Comparison of ENCODE assay signal across 8 cellular contexts in genomic region chr19:46373573-46374359, GRCh38. TPM values are rescaled to one million over a fixed set of nuclear protein-coding genes. Genes with fewer than 3 reads are reported as not detected.
DNase-seq lines count a peak whose midpoint lies in the region; ATAC-seq and TF ChIP-seq lines count a peak whose summit lies in the region.

No MANE protein-coding gene starts in this region.

- no peak overlapping the region for H3K4me3 Mint-ChIP-seq in neural crest cell
- no peak overlapping the region for H3K4me3 Mint-ChIP-seq in activated naive CD4-positive, alpha-beta T cell treated with anti-CD3 and anti-CD28 coated beads for 36 hours
- no peak overlapping the region for H3K4me3 Mint-ChIP-seq in effector memory CD8-positive, alpha-beta T cell

- no peaks in the 10 kb centered on the region for H3K9me3 ChIP-seq in HCT116 (ENCODE audit: control insufficient read depth in 1 of 2, insufficient read depth in 1 of 2, low read depth in 1 of 2, low read length in 2 of 2)
- no peaks in the 10 kb centered on the region for H3K9me3 ChIP-seq in esophagus muscularis mucosa

- no peak for TF ChIP-seq CTCF in HCT116 (IDR thresholded peaks at IDR 0.05 in 2 of 3, conservative IDR thresholded peaks at IDR 0.05 in 1 of 3; ENCODE audit: borderline replicate concordance in 1 of 3, insufficient read depth in 1 of 3, low read depth in 2 of 3, low read length in 2 of 3)
- no peak for TF ChIP-seq CTCF in esophagus muscularis mucosa (IDR thresholded peaks at IDR 0.05)
- TF ChIP-seq CTCF in neural crest cell (conservative IDR thresholded peaks at IDR 0.05): no peak

- DNase-seq in HCT116 (ENCODE audit: low read depth, low spot score) (no peak), NCI-H774 (lab: John Stamatoyannopoulos, UW) (peak; percentile 95), esophagus muscularis mucosa (ENCODE audit: extremely low spot score) (no peak), neural crest cell (ENCODE audit: low read depth, low spot score) (no peak)
- DNase-seq in stimulated activated CD4-positive, alpha-beta T cell treated with anti-CD3 and anti-CD28 coated beads, Interleukin-2, amount 100 ng/mL, for 24 hours: no peak
- no peak for DNase-seq in activated naive CD4-positive, alpha-beta T cell treated with anti-CD3 and anti-CD28 coated beads for 36 hours
- DNase-seq in effector memory CD8-positive, alpha-beta T cell: no peak

- H3K4me1 ChIP-seq in HCT116 (ENCODE audit: control insufficient read depth in 1 of 2, insufficient read depth in 2 of 2, low read length in 2 of 2): peaks cover 24 to 34% of the 10 kb centered on the region in 2 experiments; a peak in 3 of 4 replicates
- H3K4me1 ChIP-seq in esophagus muscularis mucosa: peaks cover 34 to 56% (median 48%) of the 10 kb centered on the region in 4 donors

- H3K27me3 ChIP-seq in HCT116 (ENCODE audit: insufficient read depth, low read length) (no peaks in the 10 kb centered on the region), esophagus muscularis mucosa (no peaks in the 10 kb centered on the region)

- 0 out of 2 replicates have a peak, but pooled peaks cover 5% of the 10 kb centered on the region for H4K20me1 ChIP-seq in HCT116 (ENCODE audit: insufficient read depth)

- H3K27ac Mint-ChIP-seq in neural crest cell (ENCODE audit: unreplicated experiment): peak overlapping the region; percentile 35
- H3K27ac Mint-ChIP-seq in activated naive CD4-positive, alpha-beta T cell treated with anti-CD3 and anti-CD28 coated beads for 36 hours: no peak overlapping the region
- H3K27ac Mint-ChIP-seq in effector memory CD8-positive, alpha-beta T cell: peak overlapping the region in 1 of 2 donors; percentile 75

- ATAC-seq in HCT116 (peak; percentile 65), GM21381 (IDR thresholded peaks at IDR 0.05; ENCODE audit: unreplicated experiment) (no peak)
- no peak for ATAC-seq in effector memory CD8-positive, alpha-beta T cell (replicated peaks)

- 0 out of 2 replicates have a peak overlapping the region, but pooled peaks have one; percentile 14 for H3K9ac ChIP-seq in HCT116 (ENCODE audit: low read length)

- RAD21 ChIA-PET in HCT116 (lab: Charles Lee; ENCODE audit: low non-redundant PET in 1 of 2, low total read pairs in 2 of 2, uncharacterized antibody in 2 of 2, unreplicated experiment in 2 of 2): interaction anchor here in 1 of 2 experiments (0.7 kb wide), 1 partner anchor 21 kb away, joined by 3 read pairs; no protein-coding TSS in a partner anchor

- no peak for TF ChIP-seq EP300 in esophagus muscularis mucosa (IDR thresholded peaks at IDR 0.05)

- POLR2A ChIA-PET in HCT116 (lab: Charles Lee): no interaction called here

- TF ChIP-seq POLR2A in HCT116 (IDR thresholded peaks at IDR 0.05; ENCODE audit: borderline replicate concordance, extremely low read depth, insufficient read depth, insufficient read length): no peak
- TF ChIP-seq POLR2A in esophagus muscularis mucosa (IDR thresholded peaks at IDR 0.05; ENCODE audit: low read depth): no peak

- peak overlapping the region; percentile 21; the same call in 1 of the 2 replicates for H3K4me2 ChIP-seq in HCT116 (ENCODE audit: low read length)

- H3K27ac ChIP-seq in HCT116 (ENCODE audit: low read depth, low read length): peak overlapping the region; percentile 67
- peak overlapping the region; percentile 62 to 79 (median 72) for H3K27ac ChIP-seq in esophagus muscularis mucosa (replicated peaks in 1 of 4)

- 37% methylated on average over 6 of the region's 15 CpGs for WGBS in esophagus muscularis mucosa

- BruUV-seq in HCT116 (replicated peaks; lab: Mats Ljungman, UMichigan): no TSS peak

- TF ChIP-seq RAD21 in HCT116 (IDR thresholded peaks at IDR 0.05; ENCODE audit: low read depth): no peak

- H3K79me2 ChIP-seq in HCT116 (ENCODE audit: insufficient read depth, low read length): peaks cover 68% of the 10 kb centered on the region

- H3K27me3 Mint-ChIP-seq in neural crest cell (ENCODE audit: low read depth): no peaks in the 10 kb centered on the region
- no peaks in the 10 kb centered on the region for H3K27me3 Mint-ChIP-seq in activated naive CD4-positive, alpha-beta T cell treated with anti-CD3 and anti-CD28 coated beads for 36 hours (ENCODE audit: low read depth)
- H3K27me3 Mint-ChIP-seq in effector memory CD8-positive, alpha-beta T cell: no peaks in the 10 kb centered on the region

- CTCF ChIA-PET in HCT116 (lab: Charles Lee): interaction anchor here (0.9 to 1.4 kb wide), 3 partner anchors 9 to 93 kb away, joined by 3 to 7 read pairs (median 5); no protein-coding TSS in a partner anchor
- CTCF ChIA-PET in activated naive CD4-positive, alpha-beta T cell treated with anti-CD3 and anti-CD28 coated beads for 36 hours (lab: Charles Lee): interaction anchor here (0.6 kb wide), 1 partner anchor 9 kb away, joined by 3 read pairs; no protein-coding TSS in a partner anchor

- H3K4me3 ChIP-seq in HCT116 (replicated peaks in 1 of 2; ENCODE audit: low read depth in 1 of 2, low read length in 2 of 2) (no peak overlapping the region), esophagus muscularis mucosa (no peak overlapping the region)

- no peak overlapping the region for H2AFZ ChIP-seq in HCT116 (ENCODE audit: low read depth, low read length, poor library complexity, severe bottlenecking)

- intact Hi-C loops in HCT116 (cut with micrococcal nuclease): no loop called here
- intact Hi-C loops in esophagus muscularis mucosa (cut with DNase I): no loop called here
- intact Hi-C loops in activated naive CD4-positive, alpha-beta T cell treated with anti-CD3 and anti-CD28 coated beads for 36 hours (cut with micrococcal nuclease): no loop called here

- peaks cover 7% of the 10 kb centered on the region for H3K36me3 Mint-ChIP-seq in neural crest cell (ENCODE audit: low read depth)
- H3K36me3 Mint-ChIP-seq in activated naive CD4-positive, alpha-beta T cell treated with anti-CD3 and anti-CD28 coated beads for 36 hours (ENCODE audit: low read depth): peaks cover 11% of the 10 kb centered on the region
- H3K36me3 Mint-ChIP-seq in effector memory CD8-positive, alpha-beta T cell (ENCODE audit: insufficient read depth): peaks cover 28% of the 10 kb centered on the region

- H3K4me1 Mint-ChIP-seq in neural crest cell: peaks cover 21% of the 10 kb centered on the region
- peaks cover 17% of the 10 kb centered on the region for H3K4me1 Mint-ChIP-seq in activated naive CD4-positive, alpha-beta T cell treated with anti-CD3 and anti-CD28 coated beads for 36 hours (ENCODE audit: low read depth)
- peaks cover 15 to 21% of the 10 kb centered on the region in 2 donors for H3K4me1 Mint-ChIP-seq in effector memory CD8-positive, alpha-beta T cell (ENCODE audit: low read depth in 2 of 2)

- peaks cover 22 to 29% of the 10 kb centered on the region in 2 experiments; a peak in 3 of 4 replicates for H3K36me3 ChIP-seq in HCT116 (ENCODE audit: control insufficient read depth in 1 of 2, insufficient read depth in 2 of 2, low read length in 2 of 2)
- H3K36me3 ChIP-seq in esophagus muscularis mucosa: peaks cover 11 to 41% (median 28%) of the 10 kb centered on the region in 4 donors

- H3K9me3 Mint-ChIP-seq in neural crest cell: no peaks in the 10 kb centered on the region
- H3K9me3 Mint-ChIP-seq in activated naive CD4-positive, alpha-beta T cell treated with anti-CD3 and anti-CD28 coated beads for 36 hours: no peaks in the 10 kb centered on the region
- no peaks in the 10 kb centered on the region for H3K9me3 Mint-ChIP-seq in effector memory CD8-positive, alpha-beta T cell

- no peaks in the 10 kb centered on the region for H3K9me2 ChIP-seq in HCT116 (ENCODE audit: insufficient read depth)

TF ChIP-seq in HCT116, 20 proteins besides CTCF, POLR2A, EP300 and RAD21 (continues in another document):
- TF ChIP-seq EGR1 (IDR thresholded peaks at IDR 0.05; ENCODE audit: low read depth): peak; percentile 72; the same call in 1 of the 2 replicates
- TF ChIP-seq FOSL1 (IDR thresholded peaks at IDR 0.05; ENCODE audit: low read depth): no peak
- TF ChIP-seq JUND (IDR thresholded peaks at IDR 0.05): no peak
- no peak for TF ChIP-seq EZH2 (IDR thresholded peaks at IDR 0.05)
- TF ChIP-seq ELF1 (IDR thresholded peaks at IDR 0.05; ENCODE audit: borderline replicate concordance, low read depth): no peak
- peak; percentile 68; the same call in 1 of the 2 replicates for TF ChIP-seq MAX (IDR thresholded peaks at IDR 0.05)
- no peak for TF ChIP-seq SRF (IDR thresholded peaks at IDR 0.05; ENCODE audit: low read depth)
- no peak for TF ChIP-seq CEBPB (IDR thresholded peaks at IDR 0.05; ENCODE audit: low read depth)
- TF ChIP-seq EZH2phosphoT487 (IDR thresholded peaks at IDR 0.05; ENCODE audit: borderline replicate concordance): no peak
- TF ChIP-seq CBX3 (IDR thresholded peaks at IDR 0.05; ENCODE audit: low read depth): no peak
- no peak for TF ChIP-seq SIN3A (IDR thresholded peaks at IDR 0.05; ENCODE audit: low read depth)

RNA-seq across cellular contexts. Expression of gene PPP5C, which starts 26.9 kb away (rescaled TPM):
- total RNA-seq in HCT116 (2021; ENCODE audit: unreplicated experiment): 102 TPM
- polyA plus RNA-seq in HCT116 (2012): 99.9 and 106 TPM in 2 replicates
- 10 to 100 TPM; 39.9 to 74.7 (median 61.9) TPM for total RNA-seq in esophagus muscularis mucosa
- total RNA-seq in neural crest cell: 113 and 114 TPM in 2 replicates
- 10 to 100 TPM; 87.4 to 89.2 TPM for total RNA-seq in activated naive CD4-positive, alpha-beta T cell treated with anti-CD3 and anti-CD28 coated beads for 36 hours

RNA-seq across cellular contexts. Expression of gene CCDC8, which starts 39.6 kb away (rescaled TPM):
- 0.10 TPM for total RNA-seq in HCT116 (2021; ENCODE audit: unreplicated experiment)
- polyA plus RNA-seq in HCT116 (2012): 0.01 TPM in 1 of 2 replicates, not detected in the other
- 10 to 100 TPM in 1 of 4 donors, 1 to 10 TPM in 3; 4.5 to 11.6 (median 4.9) TPM for total RNA-seq in esophagus muscularis mucosa
- 23.9 and 25.1 TPM in 2 replicates for total RNA-seq in neural crest cell
- total RNA-seq in activated naive CD4-positive, alpha-beta T cell treated with anti-CD3 and anti-CD28 coated beads for 36 hours: not detected

RNA-seq across cellular contexts. Expression of gene PNMA8C, which starts 55.0 kb away (rescaled TPM):
- total RNA-seq in HCT116 (2021; ENCODE audit: unreplicated experiment) (not detected), esophagus muscularis mucosa (under 1 TPM; 0.13 to 0.42 (median 0.17) TPM), neural crest cell (1.4 and 1.7 TPM in 2 replicates)
- polyA plus RNA-seq in HCT116 (2012): not detected in 2 replicates
- total RNA-seq in activated naive CD4-positive, alpha-beta T cell treated with anti-CD3 and anti-CD28 coated beads for 36 hours: not detected
